In the genomic region with DNA sequence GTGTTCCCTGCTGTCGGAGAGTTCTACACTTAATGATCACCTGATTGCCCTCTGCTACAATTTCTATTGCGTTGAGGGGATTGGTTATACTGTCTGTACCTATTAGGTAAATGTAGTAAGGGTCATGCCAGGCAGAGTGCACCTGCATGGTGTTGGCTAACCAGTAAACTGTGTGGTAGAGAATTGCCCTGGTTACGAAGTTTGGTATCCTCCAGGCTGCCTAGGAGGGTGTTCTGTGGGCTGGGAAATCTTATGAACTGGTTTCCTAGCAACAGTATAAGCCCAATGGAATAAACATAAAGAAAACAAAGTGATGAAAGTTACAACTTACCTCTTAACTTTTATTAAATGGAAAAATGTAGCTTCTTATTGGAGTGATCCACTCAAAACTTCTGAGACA, we compare ENCODE assay signal across 8 cellular contexts. TPM values are rescaled to one million over a fixed set of nuclear protein-coding genes. Genes with fewer than 3 reads are reported as not detected.
DNase-seq lines count a peak whose midpoint lies in the region; ATAC-seq and TF ChIP-seq lines count a peak whose summit lies in the region.

No MANE protein-coding gene starts in this region.

- ATAC-seq in HG03342 (IDR thresholded peaks at IDR 0.05; ENCODE audit: unreplicated experiment): peak; percentile 23
- no peak for ATAC-seq in activated CD8-positive, alpha-beta T cell treated with anti-CD3 and anti-CD28 coated beads for 36 hours
- no peak for ATAC-seq in gastroesophageal sphincter
- ATAC-seq in GM21360 (IDR thresholded peaks at IDR 0.05; ENCODE audit: unreplicated experiment): no peak

- H3K9me3 ChIP-seq in gastroesophageal sphincter (peaks cover 0 to 8% (median 0%) of the 10 kb centered on the region in 3 donors), skeletal muscle tissue (ENCODE audit: control insufficient read depth in 3 of 3, low read length in 3 of 3) (no peaks in the 10 kb centered on the region)

- H3K4me3 Mint-ChIP-seq in activated CD8-positive, alpha-beta T cell treated with anti-CD3 and anti-CD28 coated beads for 36 hours: peak overlapping the region; percentile 79

- peak overlapping the region; percentile 94 for H3K27ac Mint-ChIP-seq in activated CD8-positive, alpha-beta T cell treated with anti-CD3 and anti-CD28 coated beads for 36 hours

- no peak for TF ChIP-seq POLR2A in gastroesophageal sphincter (IDR thresholded peaks at IDR 0.05)

- peak overlapping the region in 2 of 3 donors; percentile 91 to 96 for H3K9ac ChIP-seq in skeletal muscle tissue (ENCODE audit: low read depth in 1 of 3, low read length in 3 of 3)

- H3K9me3 Mint-ChIP-seq in activated CD8-positive, alpha-beta T cell treated with anti-CD3 and anti-CD28 coated beads for 36 hours: peaks cover 15% of the 10 kb centered on the region

- intact Hi-C loops in activated CD8-positive, alpha-beta T cell treated with anti-CD3 and anti-CD28 coated beads for 36 hours (cut with micrococcal nuclease): loop anchor here (5.0 kb wide), 1 partner anchor 61 kb away; no protein-coding TSS in a partner anchor

- H3K4me1 ChIP-seq in gastroesophageal sphincter: peaks cover 0 to 24% (median 7%) of the 10 kb centered on the region in 3 donors
- H3K4me1 ChIP-seq in skeletal muscle tissue (ENCODE audit: control insufficient read depth in 3 of 3, insufficient read depth in 3 of 3, low read length in 3 of 3): peaks cover 6 to 17% (median 17%) of the 10 kb centered on the region in 3 donors

- TF ChIP-seq CTCF in AG04449 (IDR thresholded peaks at IDR 0.05; ENCODE audit: insufficient read depth, low read length, missing control alignments) (no peak), gastroesophageal sphincter (IDR thresholded peaks at IDR 0.05) (no peak)
- no peak for TF ChIP-seq CTCF in activated CD8-positive, alpha-beta T cell treated with anti-CD3 and anti-CD28 coated beads for 36 hours (IDR thresholded peaks at IDR 0.05)

- POLR2A ChIA-PET in AG04449 (lab: Yijun Ruan, JAX): interaction anchor here (1.0 to 1.5 kb wide), 3 partner anchors 17 to 221 kb away, joined by 3 to 5 read pairs (median 4); no protein-coding TSS in a partner anchor
- POLR2A ChIA-PET in activated CD8-positive, alpha-beta T cell treated with anti-CD3 and anti-CD28 coated beads for 36 hours (lab: Charles Lee): interaction anchor here (0.7 to 1.8 kb wide), 10 partner anchors 12 to 61 kb away, joined by 3 to 13 read pairs (median 4); no protein-coding TSS in a partner anchor

- no peak for DNase-seq in AG04449 (ENCODE audit: low read depth, low spot score)
- DNase-seq in activated CD8-positive, alpha-beta T cell treated with anti-CD3 and anti-CD28 coated beads for 36 hours: peak; percentile 9
- no peak for DNase-seq in stimulated activated CD4-positive, alpha-beta T cell treated with anti-CD3 and anti-CD28 coated beads, Interleukin-2, amount 100 ng/mL, for 24 hours
- DNase-seq in stimulated activated CD4-positive, alpha-beta T cell treated with anti-CD3 and anti-CD28 coated beads, Interleukin-1b, Interleukin-23, amount 100 ng/mL, for 48 hours: no peak

- H3K4me3 ChIP-seq in AG04449 (ENCODE audit: low read depth, low read length) (peak overlapping the region; percentile 97), gastroesophageal sphincter (peak overlapping the region; percentile 91 to 93), skeletal muscle tissue (ENCODE audit: low read length in 3 of 3) (peak overlapping the region; percentile 92 to 95 (median 94))

- peaks cover 61% of the 10 kb centered on the region for H3K4me1 Mint-ChIP-seq in activated CD8-positive, alpha-beta T cell treated with anti-CD3 and anti-CD28 coated beads for 36 hours (ENCODE audit: low read depth)

- H3K27me3 Mint-ChIP-seq in activated CD8-positive, alpha-beta T cell treated with anti-CD3 and anti-CD28 coated beads for 36 hours: no peaks in the 10 kb centered on the region

- CTCF ChIA-PET in AG04449 (lab: Yijun Ruan, JAX): interaction anchor here (1.1 to 2.2 kb wide), 3 partner anchors 20 to 221 kb away, joined by 3 to 5 read pairs (median 3); no protein-coding TSS in a partner anchor
- CTCF ChIA-PET in activated CD8-positive, alpha-beta T cell treated with anti-CD3 and anti-CD28 coated beads for 36 hours (lab: Charles Lee): interaction anchor here (1.6 kb wide), 1 partner anchor 38 kb away, joined by 6 read pairs; no protein-coding TSS in a partner anchor

- H3K27ac ChIP-seq in gastroesophageal sphincter (peak overlapping the region; percentile 96 to 99 (median 98)), skeletal muscle tissue (ENCODE audit: low read depth, low read length) (peak overlapping the region; percentile 96)

- H3K36me3 Mint-ChIP-seq in activated CD8-positive, alpha-beta T cell treated with anti-CD3 and anti-CD28 coated beads for 36 hours (ENCODE audit: low read depth): peaks cover 28% of the 10 kb centered on the region

- H3K27me3 ChIP-seq in gastroesophageal sphincter (no peaks in the 10 kb centered on the region), skeletal muscle tissue (ENCODE audit: control insufficient read depth in 3 of 3, insufficient read depth in 3 of 3, low read length in 3 of 3) (no peaks in the 10 kb centered on the region)

- peaks cover 0 to 9% of the 10 kb centered on the region in 2 donors for H3K36me3 ChIP-seq in gastroesophageal sphincter
- H3K36me3 ChIP-seq in skeletal muscle tissue (ENCODE audit: control insufficient read depth in 3 of 3, insufficient read depth in 3 of 3, low read length in 3 of 3): no peaks in the 10 kb centered on the region

- no peak for TF ChIP-seq EP300 in gastroesophageal sphincter (IDR thresholded peaks at IDR 0.05)

- WGBS in gastroesophageal sphincter (ENCODE audit: low coverage in 1 of 2), 2 donors: 37% methylated on average over 2 of the region's 3 CpGs; no CpG with 5 or more reads in 1 of the 2 donors

RNA-seq across cellular contexts. Expression of gene CCDC91, which starts 1.4 kb away (rescaled TPM):
- 10 to 100 TPM; 14.7 to 14.8 TPM for total RNA-seq in activated CD8-positive, alpha-beta T cell treated with anti-CD3 and anti-CD28 coated beads for 36 hours
- 10 to 100 TPM; 53.1 to 93.4 (median 64.0) TPM for total RNA-seq in gastroesophageal sphincter
- total RNA-seq in skeletal muscle tissue: 32.9 TPM
